8 cellular contexts compared by ENCODE assay signal in genomic region chr16:57736419-57737281, GRCh38. TPM values are rescaled to one million over a fixed set of nuclear protein-coding genes. Genes with fewer than 3 reads are reported as not detected.
DNase-seq lines count a peak whose midpoint lies in the region; ATAC-seq and TF ChIP-seq lines count a peak whose summit lies in the region.

No MANE protein-coding gene starts in this region.

- H3K27ac ChIP-seq in esophagus muscularis mucosa (replicated peaks in 1 of 4) (peak overlapping the region; percentile 50 to 84 (median 78)), tibial nerve (peak overlapping the region in 3 of 4 donors; percentile 73 to 82 (median 78))
- peak overlapping the region; percentile 76 for H3K27ac ChIP-seq in naive thymus-derived CD4-positive, alpha-beta T cell (ENCODE audit: low read depth, low read length)

- peaks cover 21 to 40% (median 27%) of the 10 kb centered on the region in 4 donors for H3K4me1 ChIP-seq in esophagus muscularis mucosa
- H3K4me1 ChIP-seq in naive thymus-derived CD4-positive, alpha-beta T cell (ENCODE audit: control insufficient read depth in 2 of 2, insufficient read depth in 2 of 2, low read length in 2 of 2), result peaks cover 12 to 14% of the 10 kb centered on the region in 2 donors
- H3K4me1 ChIP-seq in tibial nerve, result peaks cover 0 to 28% (median 16%) of the 10 kb centered on the region in 4 donors

- TF ChIP-seq CTCF in GM12875 (IDR thresholded peaks at IDR 0.05; ENCODE audit: borderline replicate concordance, insufficient read depth, low read depth, low read length) (no peak), esophagus muscularis mucosa (IDR thresholded peaks at IDR 0.05) (no peak), tibial nerve (IDR thresholded peaks at IDR 0.05) (peak in 2 of 5 experiments; percentile 8 to 12)

- no peak for ATAC-seq in naive thymus-derived CD4-positive, alpha-beta T cell
- ATAC-seq in HG02798 (IDR thresholded peaks at IDR 0.05; ENCODE audit: poor library complexity, unreplicated experiment), result no peak

- H3K4me3 ChIP-seq in GM12875 (ENCODE audit: low read depth, low read length) (peak overlapping the region; percentile 95), esophagus muscularis mucosa (peak overlapping the region; percentile 78 to 98 (median 88)), tibial nerve (peak overlapping the region; percentile 59 to 81 (median 74))
- peak overlapping the region; percentile 93 for H3K4me3 ChIP-seq in naive thymus-derived CD4-positive, alpha-beta T cell (ENCODE audit: low read length)

- peaks cover 0 to 14% (median 4%) of the 10 kb centered on the region in 4 donors for H3K36me3 ChIP-seq in esophagus muscularis mucosa
- peaks cover 0 to 5% (median 0%) of the 10 kb centered on the region in 3 experiments for H3K36me3 ChIP-seq in naive thymus-derived CD4-positive, alpha-beta T cell (ENCODE audit: control insufficient read depth in 2 of 3, insufficient read depth in 3 of 3, low read length in 3 of 3)
- H3K36me3 ChIP-seq in tibial nerve, result peaks cover 0 to 13% (median 0%) of the 10 kb centered on the region in 3 donors

- no peaks in the 10 kb centered on the region for H3K27me3 Mint-ChIP-seq in naive thymus-derived CD4-positive, alpha-beta T cell

- H3K9me3 Mint-ChIP-seq in naive thymus-derived CD4-positive, alpha-beta T cell, result peaks cover 0 to 16% (median 6%) of the 10 kb centered on the region in 11 donors

- H3K27me3 ChIP-seq in esophagus muscularis mucosa (no peaks in the 10 kb centered on the region), tibial nerve (no peaks in the 10 kb centered on the region)
- H3K27me3 ChIP-seq in naive thymus-derived CD4-positive, alpha-beta T cell (ENCODE audit: control insufficient read depth in 2 of 2, insufficient read depth in 2 of 2, low read length in 2 of 2), result no peaks in the 10 kb centered on the region

- DNase-seq in 8988T (peak; percentile 72), NCI-H460 (ENCODE audit: extremely low read depth, low read depth) (peak; percentile 45), activated T-cell treated with anti-CD3 and anti-CD28 coated beads for 4 hours (peak; percentile 17), esophagus muscularis mucosa (ENCODE audit: extremely low spot score) (no peak), tibial nerve (ENCODE audit: low spot score in 2 of 2) (peak in 1 of 2 donors; percentile 25)
- peak in 8 of 9 donors; percentile 36 to 70 (median 48) for DNase-seq in naive thymus-derived CD4-positive, alpha-beta T cell

- CTCF ChIA-PET in naive thymus-derived CD4-positive, alpha-beta T cell (lab: Charles Lee), result interaction anchor here (0.5 to 1.4 kb wide), 7 partner anchors 19 to 288 kb away, joined by 3 to 5 read pairs (median 3); no protein-coding TSS in a partner anchor

- intact Hi-C loops in esophagus muscularis mucosa (cut with DNase I), result loop anchor here (10.0 kb wide), 2 partner anchors 248 to 388 kb away; partner anchors contain the start of gene CFAP20
- intact Hi-C loops in naive thymus-derived CD4-positive, alpha-beta T cell (cut with micrococcal nuclease), result loop anchor here (1.0 to 10.0 kb wide), 9 partner anchors 21 to 1312 kb away; partner anchors contain the start of genes AMFR (in 1 of the 2), DRC7 (in 1 of the 2) and HERPUD1 (in 1 of the 2)

- no peak for TF ChIP-seq POLR2A in esophagus muscularis mucosa (IDR thresholded peaks at IDR 0.05; ENCODE audit: low read depth)
- TF ChIP-seq POLR2A in tibial nerve (IDR thresholded peaks at IDR 0.05), result no peak

- TF ChIP-seq EP300 in esophagus muscularis mucosa (IDR thresholded peaks at IDR 0.05) (no peak), tibial nerve (IDR thresholded peaks at IDR 0.05) (no peak)

- H3K4me3 Mint-ChIP-seq in naive thymus-derived CD4-positive, alpha-beta T cell, result peak overlapping the region; percentile 90 to 99 (median 96)

- H3K4me1 Mint-ChIP-seq in naive thymus-derived CD4-positive, alpha-beta T cell, result peaks cover 14 to 38% (median 26%) of the 10 kb centered on the region in 7 donors

- H3K9me3 ChIP-seq in esophagus muscularis mucosa (no peaks in the 10 kb centered on the region), tibial nerve (no peaks in the 10 kb centered on the region)
- H3K9me3 ChIP-seq in naive thymus-derived CD4-positive, alpha-beta T cell (ENCODE audit: control insufficient read depth in 2 of 3, low read length in 3 of 3), result no peaks in the 10 kb centered on the region

- POLR2A ChIA-PET in naive thymus-derived CD4-positive, alpha-beta T cell (lab: Charles Lee), result interaction anchor here (0.6 to 1.5 kb wide), 5 partner anchors 10 to 501 kb away, joined by 3 to 6 read pairs (median 3); partner anchors contain the start of genes CIAPIN1 and COQ9

- peak overlapping the region; percentile 81 to 98 (median 93) for H3K27ac Mint-ChIP-seq in naive thymus-derived CD4-positive, alpha-beta T cell

- WGBS in esophagus muscularis mucosa, result 5% methylated on average over 21 of the region's 21 CpGs
- WGBS in tibial nerve, 2 donors, result 5 to 10% methylated on average over 20 to 21 of the region's 21 CpGs

- H3K36me3 Mint-ChIP-seq in naive thymus-derived CD4-positive, alpha-beta T cell, result peaks cover 0 to 13% (median 11%) of the 10 kb centered on the region in 5 donors

RNA-seq across cellular contexts. Expression of gene KATNB1, which starts 1.1 kb away (rescaled TPM):
- total RNA-seq in NCI-H460 (2014; rRNA removed; shearing (Covaris generic)), result 64.7 and 67.2 TPM in 2 replicates
- polyA plus RNA-seq in NCI-H460 (2014; cell fraction: nucleus; rRNA removed), result 127 and 131 TPM in 2 replicates
- total RNA-seq in esophagus muscularis mucosa (10 to 100 TPM; 10.4 to 16.9 (median 15.3) TPM), tibial nerve (10 to 100 TPM; 21.0 to 36.8 (median 27.5) TPM)
- total RNA-seq in naive thymus-derived CD4-positive, alpha-beta T cell, result 10 to 100 TPM; 20.4 to 30.4 (median 26.0) TPM
- 10 to 100 TPM; 25.2 to 32.9 TPM for polyA plus RNA-seq in naive thymus-derived CD4-positive, alpha-beta T cell

RNA-seq across cellular contexts. Expression of gene DRC7, which starts 42.0 kb away (rescaled TPM):
- not detected in 2 replicates for total RNA-seq in NCI-H460 (2014; rRNA removed; shearing (Covaris generic))
- polyA plus RNA-seq in NCI-H460 (2014; cell fraction: nucleus; rRNA removed), result not detected in 2 replicates
- total RNA-seq in esophagus muscularis mucosa, result under 1 TPM in 2 of 4 donors, not detected in 2; under 0.01 to 0.17 TPM
- not detected for total RNA-seq in naive thymus-derived CD4-positive, alpha-beta T cell
- polyA plus RNA-seq in naive thymus-derived CD4-positive, alpha-beta T cell, result not detected
- 1 to 10 TPM in 1 of 4 donors, under 1 TPM in 1, not detected in 2; 0.22 to 2.1 TPM for total RNA-seq in tibial nerve
